ENCODE assay signal across 11 cellular contexts in genomic region chr11:71534711-71535608, GRCh38. TPM values are rescaled to one million over a fixed set of nuclear protein-coding genes. Genes with fewer than 3 reads are reported as not detected.
A peak's percentile ranks its signal among the peaks of the same experiment; 100 is the strongest.
DNase-seq lines count a peak whose midpoint lies in the region; ATAC-seq, FAIRE-seq and TF ChIP-seq lines count a peak whose summit lies in the region.
"Not testable (repeated sequence)": the region's sequence is repeated elsewhere in the genome, so short reads cannot be mapped to it uniquely, and the experiment has no call there.
"Had no signal": no experiment of that assay in that cellular context is flagged by ENCODE, and none has a peak within 500 bp of the region (broad histone marks: within the 10 kb centered on the region; RNA-seq: fewer than 3 reads in every experiment).

No MANE protein-coding gene starts in this region.

- H3K4me1 Mint-ChIP-seq in type B pancreatic cell (ENCODE audit: unreplicated experiment) = not testable (repeated sequence)

- CTCF ChIA-PET in K562 (lab: Yijun Ruan, JAX; ENCODE audit: low intra/inter-chr PET ratio) = not testable (repeated sequence)

- POLR2A ChIA-PET in K562 (lab: Yijun Ruan, JAX) = not testable (repeated sequence)

- BruUV-seq in K562 (replicated peaks; lab: Mats Ljungman, UMichigan) = not testable (repeated sequence)

- not testable (repeated sequence) for ATAC-seq in K562

- not testable (repeated sequence) for TF ChIP-seq EP300 in K562 (IDR thresholded peaks at IDR 0.05; ENCODE audit: low read length)

- not testable (repeated sequence) for H3K9ac ChIP-seq in K562 (ENCODE audit: insufficient read depth in 1 of 2, low read depth in 2 of 2, low read length in 2 of 2)

- WGBS in K562 (ENCODE audit: insufficient coverage, low coverage, missing lambda C conversion rate) = 14% methylated on average over 16 of the region's 17 CpGs
- WGBS in hepatocyte (ENCODE audit: low lambda C conversion rate, missing lambda C conversion rate) = 36% methylated on average over 17 of the region's 17 CpGs

- H4K20me1 ChIP-seq in K562 (replicated peaks; ENCODE audit: control insufficient read depth, insufficient read depth, low read length); hepatocyte (ENCODE audit: insufficient read depth, poor library complexity, severe bottlenecking): not testable (repeated sequence)

- H3K79me2 ChIP-seq in K562 (ENCODE audit: control insufficient read depth, insufficient read depth, low read length); hepatocyte: not testable (repeated sequence)

- H2AFZ ChIP-seq in K562 (ENCODE audit: low read depth, low read length) = not testable (repeated sequence)
- H2AFZ ChIP-seq in hepatocyte = peak overlapping the region; percentile 45

- DNase-seq in GDM1 (lab: John Stamatoyannopoulos, UW) = peak; percentile 7
- peak; percentile 57 for DNase-seq in OCI-M1 (lab: John Stamatoyannopoulos, UW)
- peak in 2 of 4 experiments; percentile 24 to 74 for DNase-seq in K562 (ENCODE audit: extremely low read depth in 1 of 4, low spot score in 3 of 4)
- DNase-seq in hepatocyte (ENCODE audit: low spot score) = not testable (repeated sequence)
- DNase-seq in mucosa of gallbladder (ENCODE audit: low spot score) = peak; percentile 46
- DNase-seq in type B pancreatic cell (ENCODE audit: extremely low spot score, unreplicated experiment) = peak; percentile 32

- not testable (repeated sequence) for H3K9me1 ChIP-seq in K562 (ENCODE audit: control insufficient read depth, insufficient read depth, low read length)

- intact Hi-C loops in K562 (cut with micrococcal nuclease) = loop anchor here (10.0 kb wide), 1 partner anchor 90 kb away; the partner anchor contains the start of gene DHCR7

- not testable (repeated sequence) for TF ChIP-seq CTCF in K562 (IDR thresholded peaks at IDR 0.05 in 2 of 3, conservative IDR thresholded peaks at IDR 0.05 in 1 of 3; ENCODE audit: insufficient read depth in 2 of 3, low read depth in 1 of 3, low read length in 3 of 3); hepatocyte (IDR thresholded peaks at IDR 0.05; ENCODE audit: poor library complexity); type B pancreatic cell (conservative IDR thresholded peaks at IDR 0.05)

- not testable (repeated sequence) for H3K27ac ChIP-seq in K562 (ENCODE audit: extremely low read depth, low read depth, low read length)
- H3K27ac ChIP-seq in hepatocyte = peak overlapping the region; percentile 94

- H3K36me3 ChIP-seq in K562 (ENCODE audit: control insufficient read depth, insufficient read depth, low read length); hepatocyte (replicated peaks; ENCODE audit: insufficient read depth, low read depth): not testable (repeated sequence)

- H3K9me3 ChIP-seq in K562 (replicated peaks; ENCODE audit: control insufficient read depth, insufficient read depth, low read depth, low read length); hepatocyte (ENCODE audit: low read depth): not testable (repeated sequence)

- H3K36me3 Mint-ChIP-seq in type B pancreatic cell = not testable (repeated sequence)

- H3K4me3 Mint-ChIP-seq in type B pancreatic cell = not testable (repeated sequence)

- not testable (repeated sequence) for TF ChIP-seq POLR2A in K562 (conservative IDR thresholded peaks at IDR 0.05)

- not testable (repeated sequence) for TF ChIP-seq RAD21 in K562 (CRISPR knock-in tag; conservative IDR thresholded peaks at IDR 0.05 in 1 of 2, IDR thresholded peaks at IDR 0.05 in 1 of 2)

- H3K27me3 ChIP-seq in K562 (ENCODE audit: control insufficient read depth in 2 of 2, insufficient read depth in 2 of 2, low read length in 2 of 2) = peaks cover 11 to 24% of the 10 kb centered on the region in 2 experiments; a peak in 3 of 5 replicates
- not testable (repeated sequence) for H3K27me3 ChIP-seq in hepatocyte

- not testable (repeated sequence) for H3K9me2 ChIP-seq in hepatocyte (replicated peaks; ENCODE audit: insufficient read depth)

- not testable (repeated sequence) for H3K4me2 ChIP-seq in K562 (ENCODE audit: insufficient read depth, low read length)
- H3K4me2 ChIP-seq in hepatocyte = peak overlapping the region; percentile 64

- not testable (repeated sequence) for H3K4me3 ChIP-seq in K562, hepatocyte

- in situ Hi-C loops in K562 (cut with MboI) = not testable (repeated sequence)

- not testable (repeated sequence) for H3K27me3 Mint-ChIP-seq in type B pancreatic cell

- FAIRE-seq in K562 (lab: Jason Lieb, UNC) = peak; percentile 6

- peak overlapping the region; percentile 26 for H3K27ac Mint-ChIP-seq in type B pancreatic cell

- peaks cover 12 to 13% of the 10 kb centered on the region in 2 experiments; a peak in 4 of 5 replicates for H3K4me1 ChIP-seq in K562 (replicated peaks in 1 of 2; ENCODE audit: control insufficient read depth in 2 of 2, insufficient read depth in 2 of 2, low read length in 2 of 2)
- not testable (repeated sequence) for H3K4me1 ChIP-seq in hepatocyte (ENCODE audit: insufficient read depth)

- H3K9me3 Mint-ChIP-seq in type B pancreatic cell = not testable (repeated sequence)

RNA-seq across cellular contexts. Expression of gene KRTAP5-8, which starts 2.9 kb away (rescaled TPM):
- total RNA-seq in K562 (2011; cell fraction: chromatin; rRNA removed; ENCODE audit: low replicate concordance) = not detected in 2 replicates
- not detected in 2 replicates for total RNA-seq in K562 (2011; cell fraction: nucleolus; rRNA removed)
- total RNA-seq in K562 (2011; cell fraction: nucleoplasm; rRNA removed) = not detected in 2 replicates
- total RNA-seq in K562 (2014; rRNA removed) (not detected in 2 replicates), K562 (2014; rRNA removed; fragmentation: Illumina TruSeq; extraction: Trizol) (not detected in 2 replicates), K562 (2015; rRNA removed; fragmentation: Illumina TruSeq; extraction: Trizol) (not detected in 2 replicates), K562 (2021) (not detected in 2 replicates), hepatocyte (not detected in 2 replicates), mucosa of gallbladder (not detected), type B pancreatic cell (ENCODE audit: low replicate concordance) (not detected in 2 replicates)
- polyA plus RNA-seq in K562 (2011; rRNA removed) (not detected in 2 replicates), K562 (2014; fragmentation: Illumina TruSeq; extraction: Trizol) (not detected in 2 replicates), K562 (2014; fragmentation: Nextera tagmentation; extraction: Ambion mirVana) (not detected), K562 (2014; rRNA removed) (not detected in 2 replicates), hepatocyte (0.26 TPM in 1 of 2 replicates, not detected in the other)
- polyA plus RNA-seq in K562 (2011; cell fraction: cytosol; rRNA removed) = not detected in 2 replicates
- polyA plus RNA-seq in K562 (2011; cell fraction: nucleus; rRNA removed) = not detected in 2 replicates
- not detected in 2 replicates for polyA plus RNA-seq in K562 (2012)
- not detected in 2 replicates for polyA minus RNA-seq in K562 (2011; rRNA and poly(A)+ RNA removed)
- polyA minus RNA-seq in K562 (2011; cell fraction: cytosol; rRNA and poly(A)+ RNA removed) = not detected in 2 replicates
- polyA minus RNA-seq in K562 (2011; cell fraction: nucleus; rRNA and poly(A)+ RNA removed) = not detected in 2 replicates
- total RNA-seq: CD4-positive, alpha-beta T cell; H7; HFFc6; Right ventricle myocardium inferior; SJSA1 had no signal

RNA-seq across cellular contexts. Expression of gene KRTAP5-7, which starts 7.9 kb away (rescaled TPM):
- total RNA-seq in K562 (2011; cell fraction: chromatin; rRNA removed; ENCODE audit: low replicate concordance) = not detected in 2 replicates
- not detected in 2 replicates for total RNA-seq in K562 (2011; cell fraction: nucleolus; rRNA removed)
- not detected in 2 replicates for total RNA-seq in K562 (2011; cell fraction: nucleoplasm; rRNA removed)
- total RNA-seq in K562 (2014; rRNA removed) (not detected in 2 replicates), K562 (2014; rRNA removed; fragmentation: Illumina TruSeq; extraction: Trizol) (not detected in 2 replicates), K562 (2015; rRNA removed; fragmentation: Illumina TruSeq; extraction: Trizol) (not detected in 2 replicates), K562 (2021) (not detected in 2 replicates), hepatocyte (0.12 TPM in 1 of 2 replicates, not detected in the other), mucosa of gallbladder (not detected), type B pancreatic cell (ENCODE audit: low replicate concordance) (not detected in 2 replicates)
- polyA plus RNA-seq in K562 (2011; rRNA removed) (not detected in 2 replicates), K562 (2014; fragmentation: Illumina TruSeq; extraction: Trizol) (not detected in 2 replicates), K562 (2014; fragmentation: Nextera tagmentation; extraction: Ambion mirVana) (not detected), K562 (2014; rRNA removed) (not detected in 2 replicates), hepatocyte (not detected in 2 replicates)
- polyA plus RNA-seq in K562 (2011; cell fraction: cytosol; rRNA removed) = not detected in 2 replicates
- polyA plus RNA-seq in K562 (2011; cell fraction: nucleus; rRNA removed) = not detected in 2 replicates
- not detected in 2 replicates for polyA plus RNA-seq in K562 (2012)
- polyA minus RNA-seq in K562 (2011; rRNA and poly(A)+ RNA removed) = not detected in 2 replicates
- polyA minus RNA-seq in K562 (2011; cell fraction: cytosol; rRNA and poly(A)+ RNA removed) = not detected in 2 replicates
- not detected in 2 replicates for polyA minus RNA-seq in K562 (2011; cell fraction: nucleus; rRNA and poly(A)+ RNA removed)
- total RNA-seq: CD4-positive, alpha-beta T cell; H7; HFFc6; Right ventricle myocardium inferior; SJSA1 had no signal

RNA-seq across cellular contexts. Expression of gene KRTAP5-9, which starts 13.3 kb away (rescaled TPM):
- total RNA-seq in K562 (2011; cell fraction: chromatin; rRNA removed; ENCODE audit: low replicate concordance) = not detected in 2 replicates
- not detected in 2 replicates for total RNA-seq in K562 (2011; cell fraction: nucleolus; rRNA removed)
- not detected in 2 replicates for total RNA-seq in K562 (2011; cell fraction: nucleoplasm; rRNA removed)
- total RNA-seq in K562 (2014; rRNA removed) = not detected in 2 replicates
- total RNA-seq in K562 (2014; rRNA removed; fragmentation: Illumina TruSeq; extraction: Trizol) = not detected in 2 replicates
- total RNA-seq in K562 (2015; rRNA removed; fragmentation: Illumina TruSeq; extraction: Trizol) = not detected in 2 replicates
- total RNA-seq in K562 (2021) = not detected in 2 replicates
- not detected in 2 replicates for polyA plus RNA-seq in K562 (2011; rRNA removed)
- polyA plus RNA-seq in K562 (2011; cell fraction: cytosol; rRNA removed) = not detected in 2 replicates
- 0.16 and 0.22 TPM in 2 replicates for polyA plus RNA-seq in K562 (2011; cell fraction: nucleus; rRNA removed)
- 0.08 TPM in 1 of 2 replicates, not detected in the other for polyA plus RNA-seq in K562 (2012)
- not detected in 2 replicates for polyA plus RNA-seq in K562 (2014; fragmentation: Illumina TruSeq; extraction: Trizol)
- polyA plus RNA-seq in K562 (2014; fragmentation: Nextera tagmentation; extraction: Ambion mirVana) = not detected
- polyA plus RNA-seq in K562 (2014; rRNA removed) = not detected in 2 replicates
- not detected in 2 replicates for polyA minus RNA-seq in K562 (2011; rRNA and poly(A)+ RNA removed)
- polyA minus RNA-seq in K562 (2011; cell fraction: cytosol; rRNA and poly(A)+ RNA removed) = not detected in 2 replicates
- polyA minus RNA-seq in K562 (2011; cell fraction: nucleus; rRNA and poly(A)+ RNA removed) = not detected in 2 replicates
- 0.23 TPM in 1 of 2 replicates, not detected in the other for total RNA-seq in hepatocyte
- polyA plus RNA-seq in hepatocyte = 0.13 TPM in 1 of 2 replicates, not detected in the other
- 0.23 TPM for total RNA-seq in mucosa of gallbladder
- 0.43 TPM in 1 of 2 replicates, not detected in the other for total RNA-seq in type B pancreatic cell (ENCODE audit: low replicate concordance)
- total RNA-seq: H7, Right ventricle myocardium inferior, SJSA1 had no signal

RNA-seq across cellular contexts. Expression of gene KRTAP5-10, which starts 30.4 kb away (rescaled TPM):
- not detected in 2 replicates for total RNA-seq in K562 (2011; cell fraction: chromatin; rRNA removed; ENCODE audit: low replicate concordance)
- total RNA-seq in K562 (2011; cell fraction: nucleolus; rRNA removed) = not detected in 2 replicates
- not detected in 2 replicates for total RNA-seq in K562 (2011; cell fraction: nucleoplasm; rRNA removed)
- total RNA-seq in K562 (2014; rRNA removed) = not detected in 2 replicates
- not detected in 2 replicates for total RNA-seq in K562 (2014; rRNA removed; fragmentation: Illumina TruSeq; extraction: Trizol)
- not detected in 2 replicates for total RNA-seq in K562 (2015; rRNA removed; fragmentation: Illumina TruSeq; extraction: Trizol)
- total RNA-seq in K562 (2021) = not detected in 2 replicates
- polyA plus RNA-seq in K562 (2011; rRNA removed) = not detected in 2 replicates
- polyA plus RNA-seq in K562 (2011; cell fraction: cytosol; rRNA removed) = not detected in 2 replicates
- polyA plus RNA-seq in K562 (2011; cell fraction: nucleus; rRNA removed) = not detected in 2 replicates
- not detected in 2 replicates for polyA plus RNA-seq in K562 (2012)
- not detected in 2 replicates for polyA plus RNA-seq in K562 (2014; fragmentation: Illumina TruSeq; extraction: Trizol)
- not detected for polyA plus RNA-seq in K562 (2014; fragmentation: Nextera tagmentation; extraction: Ambion mirVana)
- polyA plus RNA-seq in K562 (2014; rRNA removed) = not detected in 2 replicates
- polyA minus RNA-seq in K562 (2011; rRNA and poly(A)+ RNA removed) = not detected in 2 replicates
- polyA minus RNA-seq in K562 (2011; cell fraction: cytosol; rRNA and poly(A)+ RNA removed) = not detected in 2 replicates
- not detected in 2 replicates for polyA minus RNA-seq in K562 (2011; cell fraction: nucleus; rRNA and poly(A)+ RNA removed)
- not detected in 2 replicates for total RNA-seq in hepatocyte
- polyA plus RNA-seq in hepatocyte = 0.12 TPM in 1 of 2 replicates, not detected in the other
- total RNA-seq in mucosa of gallbladder = not detected
- not detected in 2 replicates for total RNA-seq in type B pancreatic cell (ENCODE audit: low replicate concordance)
- total RNA-seq: CD4-positive, alpha-beta T cell; HFFc6; Right ventricle myocardium inferior; SJSA1 had no signal

RNA-seq across cellular contexts. Expression of gene KRTAP5-11, which starts 47.7 kb away (rescaled TPM):
- not detected in 2 replicates for total RNA-seq in K562 (2011; cell fraction: chromatin; rRNA removed; ENCODE audit: low replicate concordance)
- not detected in 2 replicates for total RNA-seq in K562 (2011; cell fraction: nucleolus; rRNA removed)
- total RNA-seq in K562 (2011; cell fraction: nucleoplasm; rRNA removed) = not detected in 2 replicates
- not detected in 2 replicates for total RNA-seq in K562 (2014; rRNA removed)
- total RNA-seq in K562 (2014; rRNA removed; fragmentation: Illumina TruSeq; extraction: Trizol) = not detected in 2 replicates
- total RNA-seq in K562 (2015; rRNA removed; fragmentation: Illumina TruSeq; extraction: Trizol) = not detected in 2 replicates
- not detected in 2 replicates for total RNA-seq in K562 (2021)
- not detected in 2 replicates for polyA plus RNA-seq in K562 (2011; rRNA removed)
- not detected in 2 replicates for polyA plus RNA-seq in K562 (2011; cell fraction: cytosol; rRNA removed)
- polyA plus RNA-seq in K562 (2011; cell fraction: nucleus; rRNA removed) = not detected in 2 replicates
- polyA plus RNA-seq in K562 (2012) = not detected in 2 replicates
- not detected in 2 replicates for polyA plus RNA-seq in K562 (2014; fragmentation: Illumina TruSeq; extraction: Trizol)
- polyA plus RNA-seq in K562 (2014; fragmentation: Nextera tagmentation; extraction: Ambion mirVana) = not detected
- not detected in 2 replicates for polyA plus RNA-seq in K562 (2014; rRNA removed)
- polyA minus RNA-seq in K562 (2011; rRNA and poly(A)+ RNA removed) = not detected in 2 replicates
- polyA minus RNA-seq in K562 (2011; cell fraction: cytosol; rRNA and poly(A)+ RNA removed) = not detected in 2 replicates
- not detected in 2 replicates for polyA minus RNA-seq in K562 (2011; cell fraction: nucleus; rRNA and poly(A)+ RNA removed)
- not detected in 2 replicates for total RNA-seq in hepatocyte
- polyA plus RNA-seq in hepatocyte = not detected in 2 replicates
- not detected for total RNA-seq in mucosa of gallbladder
- not detected in 2 replicates for total RNA-seq in type B pancreatic cell (ENCODE audit: low replicate concordance)
- total RNA-seq: CD4-positive, alpha-beta T cell; H7; HFFc6; Right ventricle myocardium inferior; SJSA1 had no signal
